17 cellular contexts compared by ENCODE assay signal in genomic region chr3:142644502-142644901, GRCh38. TPM values are rescaled to one million over a fixed set of nuclear protein-coding genes. Genes with fewer than 3 reads are reported as not detected.
DNase-seq lines count a peak whose midpoint lies in the region; ATAC-seq, FAIRE-seq and TF ChIP-seq lines count a peak whose summit lies in the region.
"Had no signal": no experiment of that assay in that cellular context is flagged by ENCODE, and none has a peak within 500 bp of the region (broad histone marks: within the 10 kb centered on the region; RNA-seq: fewer than 3 reads in every experiment).

No MANE protein-coding gene starts in this region.

- DNase-seq in A549 (ENCODE audit: low read depth in 1 of 2, low spot score in 1 of 2), result no peak
- no peak for DNase-seq in epithelial cell of prostate (ENCODE audit: low read depth, low spot score)
- peak; percentile 59 for DNase-seq in renal cortical epithelial cell (ENCODE audit: low read depth)
- DNase-seq in stimulated activated naive CD8-positive, alpha-beta T cell treated with anti-CD3 and anti-CD28 coated beads, Interleukin-15, amount 100 ng/mL, for 72 hours, result no peak
- no peak for DNase-seq in GF-D8 (lab: John Stamatoyannopoulos, UW)
- DNase-seq in activated naive CD8-positive, alpha-beta T cell treated with anti-CD3 and anti-CD28 coated beads for 36 hours, result no peak
- DNase-seq: 8988T; C1 segment of cervical spinal cord; Calu3; CD4-positive, alpha-beta T cell; DMS79; GM23248 had no signal

- no peak for FAIRE-seq in A549 (lab: Jason Lieb, UNC)
- FAIRE-seq: GM12891, H54, HepG2 had no signal

- H3K36me3 ChIP-seq in HUES48 (ENCODE audit: control insufficient read depth, insufficient read depth, low read length), result no peaks in the 10 kb centered on the region

- H3K9me3 Mint-ChIP-seq in stimulated activated naive CD8-positive, alpha-beta T cell treated with anti-CD3 and anti-CD28 coated beads, Interleukin-15, amount 100 ng/mL, for 72 hours, result no peaks in the 10 kb centered on the region
- H3K9me3 Mint-ChIP-seq in activated naive CD8-positive, alpha-beta T cell treated with anti-CD3 and anti-CD28 coated beads for 36 hours, result no peaks in the 10 kb centered on the region
- H3K9me3 Mint-ChIP-seq: CD4-positive, alpha-beta T cell had no signal

- no peak for ATAC-seq in A549
- ATAC-seq in stimulated activated naive CD8-positive, alpha-beta T cell treated with anti-CD3 and anti-CD28 coated beads, Interleukin-15, amount 100 ng/mL, for 72 hours, result no peak

- POLR2A ChIA-PET in A549 (lab: Yijun Ruan, JAX), result no interaction called here

- no peak overlapping the region for H3K4me3 Mint-ChIP-seq in stimulated activated naive CD8-positive, alpha-beta T cell treated with anti-CD3 and anti-CD28 coated beads, Interleukin-15, amount 100 ng/mL, for 72 hours
- H3K4me3 Mint-ChIP-seq in activated naive CD8-positive, alpha-beta T cell treated with anti-CD3 and anti-CD28 coated beads for 36 hours, result no peak overlapping the region
- H3K4me3 Mint-ChIP-seq: B cell; CD4-positive, alpha-beta T cell had no signal

- H3K4me3 ChIP-seq in A549, result no peak overlapping the region
- H3K4me3 ChIP-seq in HUES48 (ENCODE audit: low read depth, low read length), result no peak overlapping the region
- H3K4me3 ChIP-seq: GM23248 had no signal

- CTCF ChIA-PET in A549 (lab: Yijun Ruan, JAX), result no interaction called here

- no peaks in the 10 kb centered on the region for H3K36me3 Mint-ChIP-seq in activated naive CD8-positive, alpha-beta T cell treated with anti-CD3 and anti-CD28 coated beads for 36 hours

- 81% methylated on average over 6 of the region's 6 CpGs for WGBS in A549 (ENCODE audit: missing lambda C conversion rate)

- H3K9ac ChIP-seq in HUES48 (ENCODE audit: low read depth, low read length), result no peak overlapping the region
- H3K9ac ChIP-seq: GM23248 had no signal

- H3K27me3 ChIP-seq in HUES48 (ENCODE audit: control insufficient read depth, insufficient read depth, low read length), result no peaks in the 10 kb centered on the region

- TF ChIP-seq CTCF in A549 (IDR thresholded peaks at IDR 0.05), result no peak

- H3K4me1 Mint-ChIP-seq in stimulated activated naive CD8-positive, alpha-beta T cell treated with anti-CD3 and anti-CD28 coated beads, Interleukin-15, amount 100 ng/mL, for 72 hours, result no peaks in the 10 kb centered on the region
- H3K4me1 Mint-ChIP-seq in activated naive CD8-positive, alpha-beta T cell treated with anti-CD3 and anti-CD28 coated beads for 36 hours, result peaks cover 2% of the 10 kb centered on the region
- H3K4me1 Mint-ChIP-seq: B cell had no signal

- H3K4me1 ChIP-seq in A549, result peaks cover 26% of the 10 kb centered on the region
- peaks cover 14% of the 10 kb centered on the region for H3K4me1 ChIP-seq in HUES48 (ENCODE audit: control insufficient read depth, insufficient read depth, low read length)

- H3K4me2 ChIP-seq in A549, result peak overlapping the region; percentile 51

- no peak for TF ChIP-seq RAD21 in A549 (conservative IDR thresholded peaks at IDR 0.05 in 1 of 2, IDR thresholded peaks at IDR 0.05 in 1 of 2)

- no peak for TF ChIP-seq EP300 in A549 (IDR thresholded peaks at IDR 0.05)

- no peak overlapping the region for H3K27ac Mint-ChIP-seq in stimulated activated naive CD8-positive, alpha-beta T cell treated with anti-CD3 and anti-CD28 coated beads, Interleukin-15, amount 100 ng/mL, for 72 hours
- no peak overlapping the region for H3K27ac Mint-ChIP-seq in activated naive CD8-positive, alpha-beta T cell treated with anti-CD3 and anti-CD28 coated beads for 36 hours
- H3K27ac Mint-ChIP-seq: B cell; CD4-positive, alpha-beta T cell had no signal

- H3K9me3 ChIP-seq in A549 (no peaks in the 10 kb centered on the region), HUES48 (ENCODE audit: control insufficient read depth, insufficient read depth, low read length) (no peaks in the 10 kb centered on the region)

- 0 out of 6 replicates have a peak overlapping the region, but pooled peaks of 1 of the 2 experiments have one; percentile 17 for H3K27ac ChIP-seq in A549
- H3K27ac ChIP-seq in HUES48 (ENCODE audit: low read depth, low read length), result peak overlapping the region; percentile 13
- peak overlapping the region; percentile 89 for H3K27ac ChIP-seq in epithelial cell of prostate
- H3K27ac ChIP-seq: GM23248 had no signal

- no peak for TF ChIP-seq POLR2A in A549 (IDR thresholded peaks at IDR 0.05; ENCODE audit: low read length)

- H3K27me3 Mint-ChIP-seq in stimulated activated naive CD8-positive, alpha-beta T cell treated with anti-CD3 and anti-CD28 coated beads, Interleukin-15, amount 100 ng/mL, for 72 hours, result no peaks in the 10 kb centered on the region
- no peaks in the 10 kb centered on the region for H3K27me3 Mint-ChIP-seq in activated naive CD8-positive, alpha-beta T cell treated with anti-CD3 and anti-CD28 coated beads for 36 hours
- H3K27me3 Mint-ChIP-seq: CD4-positive, alpha-beta T cell had no signal

TF ChIP-seq in A549, 52 proteins besides CTCF, POLR2A, EP300 and RAD21:
- TF ChIP-seq HOXB13 (CRISPR knock-in tag; IDR thresholded peaks at IDR 0.05; ENCODE audit: low read depth) (no peak), FOSB (CRISPR knock-in tag; IDR thresholded peaks at IDR 0.05) (no peak), HMGXB4 (CRISPR knock-in tag; IDR thresholded peaks at IDR 0.05; ENCODE audit: borderline replicate concordance) (no peak), NFE2L2 (conservative IDR thresholded peaks at IDR 0.05; ENCODE audit: low read length) (no peak), HOXB5 (CRISPR knock-in tag; IDR thresholded peaks at IDR 0.05) (no peak), SMC3 (IDR thresholded peaks at IDR 0.05) (no peak), MYC (IDR thresholded peaks at IDR 0.05; ENCODE audit: borderline replicate concordance, low read length) (no peak), POLR2AphosphoS2 (conservative IDR thresholded peaks at IDR 0.05; ENCODE audit: low read length) (no peak), MAFK (IDR thresholded peaks at IDR 0.05; ENCODE audit: partially characterized antibody) (no peak), JUN (IDR thresholded peaks at IDR 0.05) (no peak), ATOH8 (CRISPR knock-in tag; IDR thresholded peaks at IDR 0.05; ENCODE audit: low read depth) (no peak), RARB (CRISPR knock-in tag; IDR thresholded peaks at IDR 0.05) (no peak), MAX (IDR thresholded peaks at IDR 0.05) (no peak), HES2 (IDR thresholded peaks at IDR 0.05) (no peak), HOXA7 (CRISPR knock-in tag; IDR thresholded peaks at IDR 0.05) (no peak)

RNA-seq across cellular contexts. Expression of gene PLS1, which starts 48.3 kb away (rescaled TPM):
- 73.7 and 78.1 TPM in 2 replicates for polyA plus RNA-seq in A549 (2011; rRNA removed)
- 7.9 and 8.0 TPM in 2 replicates for polyA plus RNA-seq in A549 (2012; cell fraction: cytosol; rRNA removed)
- 4.4 and 5.7 TPM in 2 replicates for polyA plus RNA-seq in A549 (2012; cell fraction: nucleus; rRNA removed)
- polyA plus RNA-seq in A549 (2017; fragmentation: RNase III; extraction: RNeasy Plus Mini Kit Qiagen cat#74134 plus additional on column Dnase treatment), result 18.0 to 18.5 TPM (median 18.3 TPM) in 3 replicates
- polyA minus RNA-seq in A549 (2011; rRNA and poly(A)+ RNA removed), result 21.5 and 23.1 TPM in 2 replicates
- total RNA-seq in renal cortical epithelial cell, result 57.0 and 83.5 TPM in 2 replicates
- total RNA-seq in activated naive CD8-positive, alpha-beta T cell treated with anti-CD3 and anti-CD28 coated beads for 36 hours, result 1 to 10 TPM; 6.2 to 7.0 TPM
